Comparison of ENCODE assay signal across 1 cellular context in the genomic region with DNA sequence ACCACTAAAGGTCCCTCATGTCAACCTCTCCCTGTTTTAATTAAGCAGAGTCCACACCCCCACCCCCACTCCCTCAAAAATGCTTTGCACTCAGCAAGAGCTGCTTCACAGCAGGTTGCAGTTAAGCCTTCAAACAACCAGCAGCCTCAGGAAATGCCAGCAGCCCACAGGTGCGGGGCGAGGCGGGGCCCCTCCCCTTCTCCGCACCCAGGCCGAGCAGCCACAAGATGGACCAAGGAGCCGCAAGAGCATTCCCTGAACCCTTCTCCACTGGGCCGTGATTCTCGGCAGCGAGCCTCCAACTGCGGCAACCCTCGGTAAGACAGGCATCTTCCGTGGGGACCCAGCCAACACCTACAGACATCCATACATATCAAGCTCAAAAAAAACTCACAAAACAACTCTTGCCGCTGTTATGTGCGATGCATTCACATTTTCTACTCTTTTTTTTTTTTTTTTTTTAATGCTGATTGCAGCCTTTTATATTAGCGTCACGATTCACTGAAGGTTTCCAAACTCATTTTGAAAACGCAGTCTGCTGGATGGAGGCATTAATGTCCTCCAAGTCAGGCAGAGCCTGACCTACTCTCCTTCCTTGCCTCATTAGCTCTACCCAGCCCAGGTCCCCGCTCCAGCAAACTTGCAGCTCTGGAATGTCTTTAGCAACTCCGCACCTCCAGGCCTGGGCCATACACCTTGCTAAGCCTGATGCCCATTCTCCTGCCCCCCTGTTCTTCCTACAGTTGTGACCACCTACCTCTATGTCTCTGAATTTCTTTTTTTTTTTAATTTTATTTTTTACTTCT.
TF ChIP-seq lines count a peak whose summit lies in the region.

No MANE protein-coding gene starts in this region.

TF ChIP-seq in WTC11, 78 proteins besides CTCF, POLR2A, EP300 and RAD21 (continued from another document):
- TF ChIP-seq TP53 (CRISPR knock-in tag; IDR thresholded peaks at IDR 0.05) (peak; percentile 74; the same call in 1 of the 2 replicates), OVOL2 (CRISPR knock-in tag; IDR thresholded peaks at IDR 0.05; ENCODE audit: borderline replicate concordance) (no peak), ZNF396 (CRISPR knock-in tag; IDR thresholded peaks at IDR 0.05; ENCODE audit: borderline replicate concordance) (no peak), NR3C1 (CRISPR knock-in tag; conservative IDR thresholded peaks at IDR 0.05; ENCODE audit: low read depth) (no peak), CBFB (CRISPR knock-in tag; IDR thresholded peaks at IDR 0.05; ENCODE audit: low read depth) (no peak), NR1H2 (CRISPR knock-in tag; IDR thresholded peaks at IDR 0.05) (no peak), RELA (CRISPR knock-in tag; IDR thresholded peaks at IDR 0.05; ENCODE audit: borderline replicate concordance) (no peak), IRF2 (CRISPR knock-in tag; IDR thresholded peaks at IDR 0.05; ENCODE audit: borderline replicate concordance, low read depth) (no peak)
- TF ChIP-seq, protein P1, sequence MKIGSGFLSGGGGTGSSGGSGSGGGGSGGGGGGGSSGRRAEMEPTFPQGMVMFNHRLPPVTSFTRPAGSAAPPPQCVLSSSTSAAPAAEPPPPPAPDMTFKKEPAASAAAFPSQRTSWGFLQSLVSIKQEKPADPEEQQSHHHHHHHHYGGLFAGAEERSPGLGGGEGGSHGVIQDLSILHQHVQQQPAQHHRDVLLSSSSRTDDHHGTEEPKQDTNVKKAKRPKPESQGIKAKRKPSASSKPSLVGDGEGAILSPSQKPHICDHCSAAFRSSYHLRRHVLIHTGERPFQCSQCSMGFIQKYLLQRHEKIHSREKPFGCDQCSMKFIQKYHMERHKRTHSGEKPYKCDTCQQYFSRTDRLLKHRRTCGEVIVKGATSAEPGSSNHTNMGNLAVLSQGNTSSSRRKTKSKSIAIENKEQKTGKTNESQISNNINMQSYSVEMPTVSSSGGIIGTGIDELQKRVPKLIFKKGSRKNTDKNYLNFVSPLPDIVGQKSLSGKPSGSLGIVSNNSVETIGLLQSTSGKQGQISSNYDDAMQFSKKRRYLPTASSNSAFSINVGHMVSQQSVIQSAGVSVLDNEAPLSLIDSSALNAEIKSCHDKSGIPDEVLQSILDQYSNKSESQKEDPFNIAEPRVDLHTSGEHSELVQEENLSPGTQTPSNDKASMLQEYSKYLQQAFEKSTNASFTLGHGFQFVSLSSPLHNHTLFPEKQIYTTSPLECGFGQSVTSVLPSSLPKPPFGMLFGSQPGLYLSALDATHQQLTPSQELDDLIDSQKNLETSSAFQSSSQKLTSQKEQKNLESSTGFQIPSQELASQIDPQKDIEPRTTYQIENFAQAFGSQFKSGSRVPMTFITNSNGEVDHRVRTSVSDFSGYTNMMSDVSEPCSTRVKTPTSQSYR (CRISPR knock-in tag; IDR thresholded peaks at IDR 0.05) = peak; percentile 89; the same call in 1 of the 2 replicates
